9 cellular contexts compared by ENCODE assay signal in genomic region chr13:25037057-25037813, GRCh38. TPM values are rescaled to one million over a fixed set of nuclear protein-coding genes. Genes with fewer than 3 reads are reported as not detected.
DNase-seq lines count a peak whose midpoint lies in the region; ATAC-seq and TF ChIP-seq lines count a peak whose summit lies in the region.
"Had no signal": no experiment of that assay in that cellular context is flagged by ENCODE, and none has a peak within 500 bp of the region (broad histone marks: within the 10 kb centered on the region; RNA-seq: fewer than 3 reads in every experiment).

No MANE protein-coding gene starts in this region.

- no peak overlapping the region for H3K4me3 Mint-ChIP-seq in activated T-cell treated with anti-CD3 and anti-CD28 coated beads, Interleukin-2, amount 50 U/mL, for 72 hours
- H3K4me3 Mint-ChIP-seq: CD8-positive, alpha-beta memory T cell had no signal

- H4K20me1 ChIP-seq in osteoblast (ENCODE audit: insufficient read depth, low read length) = no peaks in the 10 kb centered on the region

- peak; percentile 66 for ATAC-seq in HG03025 (IDR thresholded peaks at IDR 0.05; ENCODE audit: low FRiP score, unreplicated experiment)
- ATAC-seq in activated T-cell treated with anti-CD3 and anti-CD28 coated beads, Interleukin-2, amount 50 U/mL, for 72 hours (replicated peaks in 1 of 2) = peak; percentile 68 to 73
- no peak for ATAC-seq in HG02610 (IDR thresholded peaks at IDR 0.05; ENCODE audit: unreplicated experiment)

- no peaks in the 10 kb centered on the region for H3K36me3 Mint-ChIP-seq in activated T-cell treated with anti-CD3 and anti-CD28 coated beads, Interleukin-2, amount 50 U/mL, for 72 hours (ENCODE audit: insufficient read depth in 2 of 2)

- no peaks in the 10 kb centered on the region for H3K4me1 Mint-ChIP-seq in activated T-cell treated with anti-CD3 and anti-CD28 coated beads, Interleukin-2, amount 50 U/mL, for 72 hours (ENCODE audit: low read depth)
- H3K4me1 Mint-ChIP-seq: CD8-positive, alpha-beta memory T cell had no signal

- H3K4me2 ChIP-seq in osteoblast (ENCODE audit: insufficient read depth, low read length) = no peak overlapping the region

- no peaks in the 10 kb centered on the region for H3K4me1 ChIP-seq in osteoblast (ENCODE audit: insufficient read depth, low read length)

- H3K79me2 ChIP-seq in osteoblast (ENCODE audit: insufficient read depth, low read length) = no peaks in the 10 kb centered on the region

- no peaks in the 10 kb centered on the region for H3K9me3 Mint-ChIP-seq in activated T-cell treated with anti-CD3 and anti-CD28 coated beads, Interleukin-2, amount 50 U/mL, for 72 hours
- H3K9me3 Mint-ChIP-seq: CD8-positive, alpha-beta memory T cell had no signal

- no peaks in the 10 kb centered on the region for H3K36me3 ChIP-seq in osteoblast (ENCODE audit: insufficient read depth, low read length)

- TF ChIP-seq CTCF in osteoblast (IDR thresholded peaks at IDR 0.05; ENCODE audit: extremely low read depth, low read depth, low read length) = peak; percentile 76

- DNase-seq in NCI-H2029 treated with DMSO at 0.1 percent for 48 hours (lab: John Stamatoyannopoulos, UW) (peak; percentile 3), NCI-H2029 (lab: John Stamatoyannopoulos, UW) (no peak), NCI-H82 (lab: John Stamatoyannopoulos, UW) (peak; percentile 90), foreskin melanocyte (peak; percentile 45), osteoblast (ENCODE audit: insufficient read length, low spot score, missing footprints) (peak; percentile 88)
- peak; percentile 41 to 52 for DNase-seq in activated T-cell treated with anti-CD3 and anti-CD28 coated beads, Interleukin-2, amount 50 U/mL, for 72 hours

- no peak overlapping the region for H3K27ac ChIP-seq in osteoblast (ENCODE audit: low read depth, low read length)

- H3K27me3 ChIP-seq in osteoblast (ENCODE audit: insufficient read depth, low read length) = peaks cover 6% of the 10 kb centered on the region

- H3K27ac Mint-ChIP-seq in activated T-cell treated with anti-CD3 and anti-CD28 coated beads, Interleukin-2, amount 50 U/mL, for 72 hours = no peak overlapping the region
- H3K27ac Mint-ChIP-seq: CD8-positive, alpha-beta memory T cell had no signal

- H2AFZ ChIP-seq in osteoblast (ENCODE audit: low read length) = no peak overlapping the region

- peaks cover 39% of the 10 kb centered on the region for H3K27me3 Mint-ChIP-seq in activated T-cell treated with anti-CD3 and anti-CD28 coated beads, Interleukin-2, amount 50 U/mL, for 72 hours (ENCODE audit: low read depth)

- no peaks in the 10 kb centered on the region for H3K9me3 ChIP-seq in osteoblast (ENCODE audit: low read depth, low read length)

- no peak overlapping the region for H3K4me3 ChIP-seq in osteoblast (ENCODE audit: insufficient read depth, low read length)

RNA-seq across cellular contexts. Expression of gene PABPC3, which starts 58.7 kb away (rescaled TPM):
- total RNA-seq in activated T-cell treated with anti-CD3 and anti-CD28 coated beads, Interleukin-2, amount 50 U/mL, for 72 hours = under 1 TPM; 0.58 to 0.60 TPM
- under 0.01 and 0.29 TPM in 2 replicates for total RNA-seq in osteoblast
